7 cellular contexts compared by ENCODE assay signal in genomic region chr10:98153213-98153958, GRCh38. TPM values are rescaled to one million over a fixed set of nuclear protein-coding genes. Genes with fewer than 3 reads are reported as not detected.
DNase-seq lines count a peak whose midpoint lies in the region; ATAC-seq and TF ChIP-seq lines count a peak whose summit lies in the region.
"Not testable (repeated sequence)": the region's sequence is repeated elsewhere in the genome, so short reads cannot be mapped to it uniquely, and the experiment has no call there.

No MANE protein-coding gene starts in this region.

- not testable (repeated sequence) for H3K9ac ChIP-seq in fibroblast of lung (ENCODE audit: insufficient read depth, low read length); parathyroid adenoma

- peak overlapping the region; percentile 39 for H3K4me3 Mint-ChIP-seq in HFFc6

- intact Hi-C loops in left colon (cut with DNase I, micrococcal nuclease): not testable (repeated sequence)

- peaks cover 47% of the 10 kb centered on the region for H3K36me3 Mint-ChIP-seq in HFFc6 (ENCODE audit: low read depth)

- DNase-seq in DMS53 (lab: John Stamatoyannopoulos, UW): peak; percentile 30
- DNase-seq in HFFc6, left colon: not testable (repeated sequence)
- DNase-seq in OCI-M2 (lab: John Stamatoyannopoulos, UW; ENCODE audit: unreplicated experiment): peak; percentile 19
- peak; percentile 23 for DNase-seq in amniotic epithelial cell (ENCODE audit: low read depth)
- DNase-seq in fibroblast of lung (ENCODE audit: low read depth in 2 of 2): peak in 1 of 2 donors; percentile 68

- not testable (repeated sequence) for H3K4me1 ChIP-seq in fibroblast of lung (ENCODE audit: control insufficient read depth, extremely low read depth, insufficient read depth, low read length); parathyroid adenoma

- TF ChIP-seq CTCF in HFFc6 (IDR thresholded peaks at IDR 0.05); fibroblast of lung (conservative IDR thresholded peaks at IDR 0.05 in 1 of 2, IDR thresholded peaks at IDR 0.05 in 1 of 2; ENCODE audit: low read depth in 1 of 2, low read length in 2 of 2); parathyroid adenoma (IDR thresholded peaks at IDR 0.05): not testable (repeated sequence)

- H3K27ac ChIP-seq in fibroblast of lung (ENCODE audit: insufficient read depth, low read length); parathyroid adenoma: not testable (repeated sequence)

- H3K4me2 ChIP-seq in fibroblast of lung (ENCODE audit: extremely low read depth, insufficient read depth, low read length): peak overlapping the region; percentile 2
- H3K4me2 ChIP-seq in parathyroid adenoma (ENCODE audit: low read length): peak overlapping the region; percentile 47

- H3K4me3 ChIP-seq in fibroblast of lung (replicated peaks in 1 of 4; ENCODE audit: control extremely low read depth in 1 of 4, insufficient read depth in 1 of 4, low read depth in 3 of 4, low read length in 4 of 4); parathyroid adenoma (ENCODE audit: low read depth, low read length): not testable (repeated sequence)

- peaks cover 23% of the 10 kb centered on the region for H3K79me2 ChIP-seq in fibroblast of lung (ENCODE audit: control insufficient read depth, insufficient read depth, low read length)
- peaks cover 18% of the 10 kb centered on the region for H3K79me2 ChIP-seq in parathyroid adenoma

- H2AFZ ChIP-seq in fibroblast of lung (ENCODE audit: low read length); parathyroid adenoma: not testable (repeated sequence)

- not testable (repeated sequence) for H3K9me3 ChIP-seq in fibroblast of lung (ENCODE audit: control insufficient read depth, insufficient read depth, low read depth, low read length); parathyroid adenoma (ENCODE audit: control insufficient read depth, low read length)

- not testable (repeated sequence) for H3K27me3 ChIP-seq in fibroblast of lung (ENCODE audit: control insufficient read depth, insufficient read depth, low read length); parathyroid adenoma (ENCODE audit: control insufficient read depth, insufficient read depth, low read length)

- ATAC-seq in left colon: peak; percentile 35

- peaks cover 33% of the 10 kb centered on the region for H3K4me1 Mint-ChIP-seq in HFFc6 (ENCODE audit: low read depth)

- H3K27me3 Mint-ChIP-seq in HFFc6 (ENCODE audit: insufficient read depth): not testable (repeated sequence)

- not testable (repeated sequence) for H4K20me1 ChIP-seq in fibroblast of lung (ENCODE audit: control insufficient read depth, extremely low read depth, insufficient read depth, low read length)

- H3K27ac Mint-ChIP-seq in HFFc6: peak overlapping the region; percentile 62

- H3K36me3 ChIP-seq in fibroblast of lung (ENCODE audit: control insufficient read depth, insufficient read depth, low read length); parathyroid adenoma (ENCODE audit: control insufficient read depth, insufficient read depth, low read length): not testable (repeated sequence)

- H3K9me3 Mint-ChIP-seq in HFFc6: peaks cover 21% of the 10 kb centered on the region

RNA-seq across cellular contexts. Expression of gene R3HCC1L, which starts 18.9 kb away (rescaled TPM):
- 1 to 10 TPM; 7.4 to 8.1 (median 7.6) TPM for total RNA-seq in HFFc6 (2021; fragmentation: NEBNext Ultra II Directional; extraction: Animal tissue kit (Norgen Biotek cat#: 25700))
- 14.6 and 19.5 TPM in 2 replicates for total RNA-seq in fibroblast of lung
- 8.6 and 11.1 TPM in 2 replicates for polyA plus RNA-seq in fibroblast of lung
- polyA plus RNA-seq in fibroblast of lung (2012): 7.1 and 7.4 TPM in 2 replicates
- 0.07 and 10.1 TPM in 2 replicates for polyA minus RNA-seq in fibroblast of lung (ENCODE audit: low replicate concordance)
- 10 to 100 TPM; 13.9 to 18.1 TPM for total RNA-seq in left colon
